ENCODE assay signal across 8 cellular contexts in the genomic region with DNA sequence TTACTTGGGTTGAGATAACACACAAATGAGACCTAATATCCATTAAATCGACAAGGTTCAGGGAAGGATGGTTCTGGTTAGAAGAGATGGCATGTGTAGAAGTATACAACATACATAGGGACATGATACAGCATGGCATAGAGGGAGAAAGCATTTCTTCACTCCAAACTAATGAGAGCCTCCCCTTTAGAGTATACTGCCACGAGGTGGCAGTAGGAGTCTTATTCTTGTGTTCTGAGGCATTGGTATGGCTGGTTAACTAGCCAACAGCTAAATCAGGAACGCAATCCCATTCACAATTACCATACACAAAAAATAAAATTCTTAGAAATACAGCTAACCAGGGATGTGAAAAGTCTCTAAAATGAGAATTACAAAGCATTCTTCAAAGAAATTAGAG.
DNase-seq lines count a peak whose midpoint lies in the region; ATAC-seq and TF ChIP-seq lines count a peak whose summit lies in the region.

No MANE protein-coding gene starts in this region.

- H3K4me3 ChIP-seq in AG09309 (ENCODE audit: control insufficient read depth, low read depth, low read length): no peak overlapping the region

- peak; percentile 48 for TF ChIP-seq CTCF in AG09309 (IDR thresholded peaks at IDR 0.05; ENCODE audit: control insufficient read depth, insufficient read depth, low read depth, low read length, missing control alignments)

- ATAC-seq in HG03378 (IDR thresholded peaks at IDR 0.05; ENCODE audit: unreplicated experiment): no peak

- DNase-seq in AG09309 (ENCODE audit: low read depth): peak; percentile 2
- peak; percentile 6 for DNase-seq in GM04503 (ENCODE audit: low read depth)
- DNase-seq in NCI-H128 (lab: John Stamatoyannopoulos, UW; ENCODE audit: unreplicated experiment): peak; percentile 0
- peak; percentile 13 to 18 for DNase-seq in activated CD4-positive, alpha-beta T cell treated with anti-CD3 and anti-CD28 coated beads, Interleukin-2, amount 50 U/mL, for 4 hours
- DNase-seq in foreskin melanocyte: peak; percentile 15
- DNase-seq in stimulated activated CD4-positive, alpha-beta T cell treated with anti-CD3 and anti-CD28 coated beads, Interleukin-15, amount 100 ng/mL, for 24 hours: peak; percentile 34
- no peak for DNase-seq in middle frontal gyrus (ENCODE audit: extremely low spot score, low spot score)
